ENCODE assay signal across 24 cellular contexts in the genomic region with DNA sequence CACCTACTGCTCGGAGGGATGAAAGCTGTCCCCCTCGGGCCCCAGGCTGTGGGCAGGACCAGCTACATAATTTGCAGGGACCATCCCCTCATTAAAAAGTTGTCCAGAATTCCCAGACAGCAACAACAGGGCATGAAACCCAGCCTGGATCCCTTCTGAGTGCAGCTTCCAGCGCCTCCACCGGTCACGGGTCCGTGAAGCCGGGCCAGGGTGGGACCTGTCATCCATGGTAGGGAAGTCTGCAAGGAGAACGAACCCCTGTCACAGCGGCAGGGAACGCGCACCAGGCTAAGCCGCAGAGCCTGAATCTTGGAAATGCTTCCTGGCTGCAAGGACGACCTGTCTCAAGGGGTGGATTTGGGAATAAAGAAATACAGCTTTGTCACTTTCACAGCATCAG.
"Had no signal": no experiment of that assay in that cellular context is flagged by ENCODE, and none has a peak within 500 bp of the region (broad histone marks: within the 10 kb centered on the region; RNA-seq: fewer than 3 reads in every experiment).

No MANE protein-coding gene starts in this region.

- H3K4me3 ChIP-seq: colonic mucosa, coronary artery, dorsolateral prefrontal cortex, esophagus muscularis mucosa, esophagus squamous epithelium, gastrocnemius medialis, gastroesophageal sphincter, heart left ventricle, heart right ventricle had no signal

- H3K36me3 ChIP-seq: colonic mucosa, esophagus muscularis mucosa, esophagus squamous epithelium, gastrocnemius medialis, gastroesophageal sphincter, heart left ventricle, heart right ventricle had no signal

- H3K27ac Mint-ChIP-seq: dendritic cell treated with granulocyte-macrophage colony-stimulating factor and Interleukin-4, amounts not matched to agents 40 ng/mL and 50 ng/mL, for 4 days; effector memory CD8-positive, alpha-beta T cell; endodermal cell had no signal

- H3K4me3 Mint-ChIP-seq: dendritic cell treated with granulocyte-macrophage colony-stimulating factor and Interleukin-4, amounts not matched to agents 40 ng/mL and 50 ng/mL, for 4 days; effector memory CD8-positive, alpha-beta T cell; endodermal cell had no signal

- DNase-seq: colonic mucosa; cortex of kidney; dermis blood vessel endothelial cell; effector CD4-positive, alpha-beta T cell; effector CD8-positive, alpha-beta T cell; effector memory CD4-positive, alpha-beta T cell; effector memory CD8-positive, alpha-beta T cell; endodermal cell; erythroblast; esophagus squamous epithelium; foreskin fibroblast; foreskin keratinocyte; foreskin melanocyte; gastrocnemius medialis; glutamatergic neuron; head of caudate nucleus; heart left ventricle; heart right ventricle had no signal

- H3K27ac ChIP-seq: colonic mucosa, coronary artery, epithelial cell of prostate, esophagus muscularis mucosa, esophagus squamous epithelium, foreskin keratinocyte, gastrocnemius medialis, gastroesophageal sphincter, heart left ventricle, heart right ventricle had no signal

- H3K9me3 Mint-ChIP-seq: dendritic cell treated with granulocyte-macrophage colony-stimulating factor and Interleukin-4, amounts not matched to agents 40 ng/mL and 50 ng/mL, for 4 days; effector memory CD8-positive, alpha-beta T cell; endodermal cell had no signal

- H3K9me3 ChIP-seq: colonic mucosa, esophagus muscularis mucosa, esophagus squamous epithelium, gastrocnemius medialis, gastroesophageal sphincter, heart left ventricle, heart right ventricle had no signal

- H3K4me1 ChIP-seq: colonic mucosa, foreskin keratinocyte had no signal
